In the genomic region with DNA sequence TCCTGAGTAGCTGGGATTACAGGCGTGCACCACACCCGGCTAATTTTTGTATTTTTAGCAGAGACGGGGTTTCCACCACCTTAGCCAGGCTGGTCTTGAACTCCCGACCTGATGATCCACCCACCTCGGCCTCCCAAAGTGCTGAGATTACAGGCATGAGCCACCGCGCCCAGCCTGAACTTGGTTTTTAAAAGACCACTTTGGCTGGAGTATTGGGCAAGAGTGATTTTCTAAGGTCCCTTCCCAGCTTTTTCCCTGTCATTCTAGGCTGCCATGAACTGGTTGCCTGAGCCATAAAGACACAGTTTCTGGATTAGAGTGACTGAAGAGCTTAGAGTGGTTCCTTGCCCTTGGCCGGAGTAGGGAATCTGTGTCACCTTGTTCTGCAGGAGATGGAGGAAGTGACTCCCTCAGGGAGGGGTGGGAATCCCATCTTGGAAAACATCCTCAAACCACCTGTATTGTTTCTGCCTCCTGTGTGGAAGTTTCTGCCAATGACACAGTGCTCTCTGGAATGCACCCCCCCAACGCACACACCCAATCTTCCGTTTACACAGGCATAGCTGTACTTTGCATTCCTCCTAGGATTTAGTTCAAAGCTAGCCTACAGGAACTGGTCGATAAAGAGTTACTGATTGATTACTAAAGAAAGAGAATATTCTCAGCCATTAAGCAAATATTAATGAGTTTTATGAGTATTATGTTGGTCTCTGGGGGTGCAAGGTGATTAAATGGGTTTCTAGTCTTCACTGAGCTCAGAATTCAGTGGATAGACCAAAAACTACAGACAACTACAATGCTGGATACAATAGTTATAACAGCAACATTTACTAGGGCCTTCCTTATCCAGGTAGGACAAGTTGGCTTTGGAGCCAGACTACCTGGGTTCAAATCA, we compare ENCODE assay signal across 1 cellular context.
A peak's percentile ranks its signal among the peaks of the same experiment; 100 is the strongest.
TF ChIP-seq lines count a peak whose summit lies in the region.

No MANE protein-coding gene starts in this region.

TF ChIP-seq in HepG2, 621 proteins besides CTCF, POLR2A, EP300 and RAD21 (continued from another document and continues in another):
- TF ChIP-seq, protein P1, sequence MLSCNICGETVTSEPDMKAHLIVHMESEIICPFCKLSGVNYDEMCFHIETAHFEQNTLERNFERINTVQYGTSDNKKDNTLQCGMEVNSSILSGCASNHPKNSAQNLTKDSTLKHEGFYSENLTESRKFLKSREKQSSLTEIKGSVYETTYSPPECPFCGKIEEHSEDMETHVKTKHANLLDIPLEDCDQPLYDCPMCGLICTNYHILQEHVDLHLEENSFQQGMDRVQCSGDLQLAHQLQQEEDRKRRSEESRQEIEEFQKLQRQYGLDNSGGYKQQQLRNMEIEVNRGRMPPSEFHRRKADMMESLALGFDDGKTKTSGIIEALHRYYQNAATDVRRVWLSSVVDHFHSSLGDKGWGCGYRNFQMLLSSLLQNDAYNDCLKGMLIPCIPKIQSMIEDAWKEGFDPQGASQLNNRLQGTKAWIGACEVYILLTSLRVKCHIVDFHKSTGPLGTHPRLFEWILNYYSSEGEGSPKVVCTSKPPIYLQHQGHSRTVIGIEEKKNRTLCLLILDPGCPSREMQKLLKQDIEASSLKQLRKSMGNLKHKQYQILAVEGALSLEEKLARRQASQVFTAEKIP (CRISPR knock-in tag; IDR thresholded peaks at IDR 0.05; ENCODE audit: borderline replicate concordance) = no peak
- no peak; the same call in 1 of the 2 replicates for TF ChIP-seq ZNF546 (CRISPR knock-in tag; conservative IDR thresholded peaks at IDR 0.05)
- peak; percentile 94 for TF ChIP-seq CSRNP1 (CRISPR knock-in tag; IDR thresholded peaks at IDR 0.05)
- TF ChIP-seq ZNF564 (CRISPR knock-in tag; IDR thresholded peaks at IDR 0.05) = peak; percentile 88
- TF ChIP-seq, protein P2, sequence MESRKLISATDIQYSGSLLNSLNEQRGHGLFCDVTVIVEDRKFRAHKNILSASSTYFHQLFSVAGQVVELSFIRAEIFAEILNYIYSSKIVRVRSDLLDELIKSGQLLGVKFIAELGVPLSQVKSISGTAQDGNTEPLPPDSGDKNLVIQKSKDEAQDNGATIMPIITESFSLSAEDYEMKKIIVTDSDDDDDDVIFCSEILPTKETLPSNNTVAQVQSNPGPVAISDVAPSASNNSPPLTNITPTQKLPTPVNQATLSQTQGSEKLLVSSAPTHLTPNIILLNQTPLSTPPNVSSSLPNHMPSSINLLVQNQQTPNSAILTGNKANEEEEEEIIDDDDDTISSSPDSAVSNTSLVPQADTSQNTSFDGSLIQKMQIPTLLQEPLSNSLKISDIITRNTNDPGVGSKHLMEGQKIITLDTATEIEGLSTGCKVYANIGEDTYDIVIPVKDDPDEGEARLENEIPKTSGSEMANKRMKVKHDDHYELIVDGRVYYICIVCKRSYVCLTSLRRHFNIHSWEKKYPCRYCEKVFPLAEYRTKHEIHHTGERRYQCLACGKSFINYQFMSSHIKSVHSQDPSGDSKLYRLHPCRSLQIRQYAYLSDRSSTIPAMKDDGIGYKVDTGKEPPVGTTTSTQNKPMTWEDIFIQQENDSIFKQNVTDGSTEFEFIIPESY (CRISPR knock-in tag; IDR thresholded peaks at IDR 0.05) = peak; percentile 86
- TF ChIP-seq HOXD1 (CRISPR knock-in tag; IDR thresholded peaks at IDR 0.05) = peak; percentile 99
- TF ChIP-seq ZNF543 (CRISPR knock-in tag; IDR thresholded peaks at IDR 0.05) = peak; percentile 85
- no peak for TF ChIP-seq PHB2 (IDR thresholded peaks at IDR 0.05; ENCODE audit: partially characterized antibody)
- peak; percentile 59; the same call in 1 of the 2 replicates for TF ChIP-seq ZNF782 (CRISPR knock-in tag; IDR thresholded peaks at IDR 0.05; ENCODE audit: borderline replicate concordance)
- TF ChIP-seq MLLT10 (CRISPR knock-in tag; IDR thresholded peaks at IDR 0.05) = no peak
- peak; percentile 61 for TF ChIP-seq ZNF777 (CRISPR knock-in tag; IDR thresholded peaks at IDR 0.05)
- TF ChIP-seq, protein P3, sequence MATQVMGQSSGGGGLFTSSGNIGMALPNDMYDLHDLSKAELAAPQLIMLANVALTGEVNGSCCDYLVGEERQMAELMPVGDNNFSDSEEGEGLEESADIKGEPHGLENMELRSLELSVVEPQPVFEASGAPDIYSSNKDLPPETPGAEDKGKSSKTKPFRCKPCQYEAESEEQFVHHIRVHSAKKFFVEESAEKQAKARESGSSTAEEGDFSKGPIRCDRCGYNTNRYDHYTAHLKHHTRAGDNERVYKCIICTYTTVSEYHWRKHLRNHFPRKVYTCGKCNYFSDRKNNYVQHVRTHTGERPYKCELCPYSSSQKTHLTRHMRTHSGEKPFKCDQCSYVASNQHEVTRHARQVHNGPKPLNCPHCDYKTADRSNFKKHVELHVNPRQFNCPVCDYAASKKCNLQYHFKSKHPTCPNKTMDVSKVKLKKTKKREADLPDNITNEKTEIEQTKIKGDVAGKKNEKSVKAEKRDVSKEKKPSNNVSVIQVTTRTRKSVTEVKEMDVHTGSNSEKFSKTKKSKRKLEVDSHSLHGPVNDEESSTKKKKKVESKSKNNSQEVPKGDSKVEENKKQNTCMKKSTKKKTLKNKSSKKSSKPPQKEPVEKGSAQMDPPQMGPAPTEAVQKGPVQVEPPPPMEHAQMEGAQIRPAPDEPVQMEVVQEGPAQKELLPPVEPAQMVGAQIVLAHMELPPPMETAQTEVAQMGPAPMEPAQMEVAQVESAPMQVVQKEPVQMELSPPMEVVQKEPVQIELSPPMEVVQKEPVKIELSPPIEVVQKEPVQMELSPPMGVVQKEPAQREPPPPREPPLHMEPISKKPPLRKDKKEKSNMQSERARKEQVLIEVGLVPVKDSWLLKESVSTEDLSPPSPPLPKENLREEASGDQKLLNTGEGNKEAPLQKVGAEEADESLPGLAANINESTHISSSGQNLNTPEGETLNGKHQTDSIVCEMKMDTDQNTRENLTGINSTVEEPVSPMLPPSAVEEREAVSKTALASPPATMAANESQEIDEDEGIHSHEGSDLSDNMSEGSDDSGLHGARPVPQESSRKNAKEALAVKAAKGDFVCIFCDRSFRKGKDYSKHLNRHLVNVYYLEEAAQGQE (IDR thresholded peaks at IDR 0.05; ENCODE audit: borderline replicate concordance in 1 of 2, low read depth in 1 of 2, low read length in 2 of 2) = peak in 1 of 2 experiments; percentile 86; a peak in 2 of 4 replicates
- TF ChIP-seq, protein P4, sequence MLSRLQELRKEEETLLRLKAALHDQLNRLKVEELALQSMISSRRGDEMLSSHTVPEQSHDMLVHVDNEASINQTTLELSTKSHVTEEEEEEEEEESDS (CRISPR knock-in tag; IDR thresholded peaks at IDR 0.05; ENCODE audit: borderline replicate concordance) = peak; percentile 43; the same call in 1 of the 2 replicates
- TF ChIP-seq ZNF10 (CRISPR knock-in tag; IDR thresholded peaks at IDR 0.05; ENCODE audit: borderline replicate concordance, low read depth) = no peak
- TF ChIP-seq ZNF761 (CRISPR knock-in tag; conservative IDR thresholded peaks at IDR 0.05) = peak; percentile 74; the same call in 1 of the 2 replicates
- TF ChIP-seq CBX1 (IDR thresholded peaks at IDR 0.05; ENCODE audit: low read depth) = peak; percentile 71
- TF ChIP-seq AKNA (CRISPR knock-in tag; IDR thresholded peaks at IDR 0.05; ENCODE audit: borderline replicate concordance) = peak; percentile 66; the same call in 1 of the 2 replicates
- TF ChIP-seq ZNF510 (CRISPR knock-in tag; IDR thresholded peaks at IDR 0.05; ENCODE audit: low read depth) = peak; percentile 94
- TF ChIP-seq NFKBIZ (CRISPR knock-in tag; IDR thresholded peaks at IDR 0.05) = peak; percentile 99
- TF ChIP-seq TCF7 (IDR thresholded peaks at IDR 0.05; ENCODE audit: low read depth) = peak; percentile 100
- peak; percentile 77; the same call in 1 of the 2 replicates for TF ChIP-seq TMF1 (CRISPR knock-in tag; IDR thresholded peaks at IDR 0.05; ENCODE audit: low read depth)
- TF ChIP-seq ELF4 (CRISPR knock-in tag; IDR thresholded peaks at IDR 0.05; ENCODE audit: borderline replicate concordance) = peak; percentile 64; the same call in 1 of the 2 replicates
- TF ChIP-seq PRMT3 (CRISPR knock-in tag; IDR thresholded peaks at IDR 0.05; ENCODE audit: borderline replicate concordance, low read depth) = 0 out of 2 replicates have a peak, but pooled peaks have one; percentile 73
- TF ChIP-seq, protein P5, sequence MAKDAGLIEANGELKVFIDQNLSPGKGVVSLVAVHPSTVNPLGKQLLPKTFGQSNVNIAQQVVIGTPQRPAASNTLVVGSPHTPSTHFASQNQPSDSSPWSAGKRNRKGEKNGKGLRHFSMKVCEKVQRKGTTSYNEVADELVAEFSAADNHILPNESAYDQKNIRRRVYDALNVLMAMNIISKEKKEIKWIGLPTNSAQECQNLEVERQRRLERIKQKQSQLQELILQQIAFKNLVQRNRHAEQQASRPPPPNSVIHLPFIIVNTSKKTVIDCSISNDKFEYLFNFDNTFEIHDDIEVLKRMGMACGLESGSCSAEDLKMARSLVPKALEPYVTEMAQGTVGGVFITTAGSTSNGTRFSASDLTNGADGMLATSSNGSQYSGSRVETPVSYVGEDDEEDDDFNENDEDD (CRISPR knock-in tag; IDR thresholded peaks at IDR 0.05; ENCODE audit: borderline replicate concordance) = peak; percentile 81; the same call in 1 of the 2 replicates
- no peak for TF ChIP-seq MTA3 (CRISPR knock-in tag; IDR thresholded peaks at IDR 0.05)
- TF ChIP-seq TGIF2 (CRISPR knock-in tag; IDR thresholded peaks at IDR 0.05) = peak; percentile 86; the same call in 1 of the 2 replicates
- peak; percentile 100 for TF ChIP-seq MED1 (CRISPR knock-in tag; IDR thresholded peaks at IDR 0.05)
- no peak for TF ChIP-seq CENPT (CRISPR knock-in tag; IDR thresholded peaks at IDR 0.05; ENCODE audit: low read depth)
- TF ChIP-seq SMARCE1 (IDR thresholded peaks at IDR 0.05; ENCODE audit: borderline replicate concordance) = peak; percentile 93
- no peak for TF ChIP-seq KLF13 (CRISPR knock-in tag; IDR thresholded peaks at IDR 0.05)
- peak; percentile 76; the same call in 1 of the 2 replicates for TF ChIP-seq YEATS2 (CRISPR knock-in tag; IDR thresholded peaks at IDR 0.05; ENCODE audit: borderline replicate concordance)
- TF ChIP-seq ZNF235 (CRISPR knock-in tag; IDR thresholded peaks at IDR 0.05; ENCODE audit: borderline replicate concordance) = no peak
- TF ChIP-seq, protein P6, sequence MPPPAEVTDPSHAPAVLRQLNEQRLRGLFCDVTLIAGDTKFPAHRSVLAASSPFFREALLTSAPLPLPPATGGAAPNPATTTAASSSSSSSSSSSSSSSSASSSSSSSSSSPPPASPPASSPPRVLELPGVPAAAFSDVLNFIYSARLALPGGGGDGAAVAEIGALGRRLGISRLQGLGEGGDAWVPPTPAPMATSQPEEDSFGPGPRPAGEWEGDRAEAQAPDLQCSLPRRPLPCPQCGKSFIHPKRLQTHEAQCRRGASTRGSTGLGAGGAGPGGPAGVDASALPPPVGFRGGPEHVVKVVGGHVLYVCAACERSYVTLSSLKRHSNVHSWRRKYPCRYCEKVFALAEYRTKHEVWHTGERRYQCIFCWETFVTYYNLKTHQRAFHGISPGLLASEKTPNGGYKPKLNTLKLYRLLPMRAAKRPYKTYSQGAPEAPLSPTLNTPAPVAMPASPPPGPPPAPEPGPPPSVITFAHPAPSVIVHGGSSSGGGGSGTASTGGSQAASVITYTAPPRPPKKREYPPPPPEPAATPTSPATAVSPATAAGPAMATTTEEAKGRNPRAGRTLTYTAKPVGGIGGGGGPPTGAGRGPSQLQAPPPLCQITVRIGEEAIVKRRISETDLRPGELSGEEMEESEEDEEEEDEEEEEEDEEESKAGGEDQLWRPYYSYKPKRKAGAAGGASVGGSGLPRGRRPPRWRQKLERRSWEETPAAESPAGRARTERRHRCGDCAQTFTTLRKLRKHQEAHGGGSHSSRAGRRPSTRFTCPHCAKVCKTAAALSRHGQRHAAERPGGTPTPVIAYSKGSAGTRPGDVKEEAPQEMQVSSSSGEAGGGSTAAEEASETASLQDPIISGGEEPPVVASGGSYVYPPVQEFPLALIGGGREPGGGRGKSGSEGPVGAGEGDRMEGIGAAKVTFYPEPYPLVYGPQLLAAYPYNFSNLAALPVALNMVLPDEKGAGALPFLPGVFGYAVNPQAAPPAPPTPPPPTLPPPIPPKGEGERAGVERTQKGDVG (CRISPR knock-in tag; IDR thresholded peaks at IDR 0.05; ENCODE audit: borderline replicate concordance) = peak; percentile 98
- TF ChIP-seq, protein P7, sequence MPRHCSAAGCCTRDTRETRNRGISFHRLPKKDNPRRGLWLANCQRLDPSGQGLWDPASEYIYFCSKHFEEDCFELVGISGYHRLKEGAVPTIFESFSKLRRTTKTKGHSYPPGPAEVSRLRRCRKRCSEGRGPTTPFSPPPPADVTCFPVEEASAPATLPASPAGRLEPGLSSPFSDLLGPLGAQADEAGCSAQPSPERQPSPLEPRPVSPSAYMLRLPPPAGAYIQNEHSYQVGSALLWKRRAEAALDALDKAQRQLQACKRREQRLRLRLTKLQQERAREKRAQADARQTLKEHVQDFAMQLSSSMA (CRISPR knock-in tag; IDR thresholded peaks at IDR 0.05) = no peak
